ENCODE assay signal across 10 cellular contexts in genomic region chr7:47651355-47652317, GRCh38.
A peak's percentile ranks its signal among the peaks of the same experiment; 100 is the strongest.
DNase-seq lines count a peak whose midpoint lies in the region; ATAC-seq, FAIRE-seq and TF ChIP-seq lines count a peak whose summit lies in the region.
"Had no signal": no experiment of that assay in that cellular context is flagged by ENCODE, and none has a peak within 500 bp of the region (broad histone marks: within the 10 kb centered on the region; RNA-seq: fewer than 3 reads in every experiment).

No MANE protein-coding gene starts in this region.

- intact Hi-C loops in HepG2 (cut with micrococcal nuclease; ENCODE audit: unreplicated experiment): no loop called here
- intact Hi-C loops in right lobe of liver (cut with DNase I): no loop called here
- intact Hi-C loops in left cardiac atrium (cut with DNase I): no loop called here
- intact Hi-C loops in CD4-positive, alpha-beta memory T cell (cut with micrococcal nuclease): no loop called here

- CTCF ChIA-PET in HepG2 (lab: Yijun Ruan, JAX; ENCODE audit: low intra/inter-chr PET ratio, low total read pairs): no interaction called here
- CTCF ChIA-PET in CD4-positive, alpha-beta memory T cell (lab: Charles Lee; ENCODE audit: partially characterized antibody): no interaction called here

- H3K9ac ChIP-seq in HepG2 (ENCODE audit: insufficient read depth, low read depth, low read length): no peak overlapping the region

- H3K4me1 ChIP-seq in HepG2 (ENCODE audit: insufficient read depth, low read length) (peaks cover 25% of the 10 kb centered on the region), right lobe of liver (no peaks in the 10 kb centered on the region)
- H3K4me1 ChIP-seq in CD4-positive, alpha-beta memory T cell (ENCODE audit: insufficient read depth, low read length): no peaks in the 10 kb centered on the region

- TF ChIP-seq POLR2A in HepG2 (IDR thresholded peaks at IDR 0.05; ENCODE audit: insufficient read depth in 1 of 2, low read depth in 2 of 2, low read length in 2 of 2) (no peak), right lobe of liver (IDR thresholded peaks at IDR 0.05) (no peak)

- FAIRE-seq in HepG2 (lab: Jason Lieb, UNC): no peak

- H2AFZ ChIP-seq in HepG2 (ENCODE audit: low read length): no peak overlapping the region

- no peaks in the 10 kb centered on the region for H3K27me3 Mint-ChIP-seq in CD4-positive, alpha-beta memory T cell
- H3K27me3 Mint-ChIP-seq: activated naive CD4-positive, alpha-beta T cell treated with anti-CD3 and anti-CD28 coated beads, Interleukin-2, amount 50 U/mL, for 24 hours had no signal

- no peaks in the 10 kb centered on the region for H4K20me1 ChIP-seq in HepG2 (ENCODE audit: insufficient read depth, low read length)

- H3K4me2 ChIP-seq in HepG2 (ENCODE audit: low read depth, low read length): no peak overlapping the region

- H3K79me2 ChIP-seq in HepG2 (ENCODE audit: insufficient read depth, low read length): no peaks in the 10 kb centered on the region

- no peak overlapping the region for H3K27ac Mint-ChIP-seq in CD4-positive, alpha-beta memory T cell
- H3K27ac Mint-ChIP-seq: activated naive CD4-positive, alpha-beta T cell treated with anti-CD3 and anti-CD28 coated beads, Interleukin-2, amount 50 U/mL, for 24 hours had no signal

- TF ChIP-seq RAD21 in HepG2 (CRISPR knock-in tag; IDR thresholded peaks at IDR 0.05): no peak

- no peak overlapping the region for H3K27ac ChIP-seq in HepG2 (ENCODE audit: extremely low read length, insufficient read depth, low read length)
- no peak overlapping the region for H3K27ac ChIP-seq in right lobe of liver
- H3K27ac ChIP-seq in CD4-positive, alpha-beta memory T cell (ENCODE audit: low read depth, low read length): no peak overlapping the region

- H3K4me1 Mint-ChIP-seq in CD4-positive, alpha-beta memory T cell: no peaks in the 10 kb centered on the region

- H3K4me3 ChIP-seq in HepG2 (replicated peaks in 1 of 3; ENCODE audit: insufficient read depth in 1 of 3, low read depth in 2 of 3, low read length in 3 of 3) (no peak overlapping the region), right lobe of liver (no peak overlapping the region)
- no peak overlapping the region for H3K4me3 ChIP-seq in CD4-positive, alpha-beta memory T cell (ENCODE audit: low read length in 2 of 2)

- WGBS in HepG2 (ENCODE audit: low lambda C conversion rate): 51% methylated on average over 11 of the region's 11 CpGs
- whole genome bisulfite sequencing in right lobe of liver (ENCODE audit: insufficient coverage, low coverage, low lambda C conversion rate, missing lambda C conversion rate): 76% methylated on average over 10 of the region's 11 CpGs

- TF ChIP-seq CTCF in HepG2 (CRISPR knock-in tag; IDR thresholded peaks at IDR 0.05) (no peak), right lobe of liver (IDR thresholded peaks at IDR 0.05) (no peak)

- BruUV-seq in HepG2 (replicated peaks; lab: Mats Ljungman, UMichigan): no TSS peak

- H3K9me3 Mint-ChIP-seq in CD4-positive, alpha-beta memory T cell: no peaks in the 10 kb centered on the region
- H3K9me3 Mint-ChIP-seq: activated naive CD4-positive, alpha-beta T cell treated with anti-CD3 and anti-CD28 coated beads, Interleukin-2, amount 50 U/mL, for 24 hours had no signal

- H3K36me3 ChIP-seq in HepG2 (replicated peaks in 1 of 2; ENCODE audit: control insufficient read depth in 1 of 2, insufficient read depth in 2 of 2, low read length in 2 of 2) (no peaks in the 10 kb centered on the region), right lobe of liver (no peaks in the 10 kb centered on the region)
- H3K36me3 ChIP-seq in CD4-positive, alpha-beta memory T cell (ENCODE audit: insufficient read depth, low read length): no peaks in the 10 kb centered on the region

- ATAC-seq in HepG2 (no peak), right lobe of liver (no peak), left cardiac atrium (peak; percentile 70 to 71)

- DNase-seq in HepG2 (ENCODE audit: low spot score): no peak
- no peak for DNase-seq in right lobe of liver
- DNase-seq in amniotic stem cell (lab: John Stamatoyannopoulos, UW): peak; percentile 51
- DNase-seq in left cardiac atrium: no peak
- no peak for DNase-seq in putamen (ENCODE audit: low spot score)
- no peak for DNase-seq in CD4-positive, alpha-beta memory T cell
- no peak for DNase-seq in NCI-H526 (lab: John Stamatoyannopoulos, UW)
- DNase-seq in NCI-H2107 treated with DMSO at 0.1 percent for 48 hours (lab: John Stamatoyannopoulos, UW; ENCODE audit: unreplicated experiment): no peak
- DNase-seq: activated CD4-positive, alpha-beta T cell treated with anti-CD3 and anti-CD28 coated beads, Interleukin-2, amount 50 U/mL, for 4 hours had no signal

- POLR2A ChIA-PET in HepG2 (lab: Yijun Ruan, JAX): no interaction called here
- POLR2A ChIA-PET in CD4-positive, alpha-beta memory T cell (lab: Charles Lee; ENCODE audit: partially characterized antibody): no interaction called here

- TF ChIP-seq EP300 in HepG2 (IDR thresholded peaks at IDR 0.05; ENCODE audit: low read depth in 2 of 2, low read length in 2 of 2) (no peak), HepG2 (CRISPR knock-in tag; IDR thresholded peaks at IDR 0.05; ENCODE audit: borderline replicate concordance) (no peak)

- in situ Hi-C loops in HepG2 (cut with HindIII; ENCODE audit: extremely low pct_ligation_motif_present, low pct_unique_long_range_greater_than_20kb): no loop called here

- no peaks in the 10 kb centered on the region for H3K36me3 Mint-ChIP-seq in CD4-positive, alpha-beta memory T cell
- H3K36me3 Mint-ChIP-seq: activated naive CD4-positive, alpha-beta T cell treated with anti-CD3 and anti-CD28 coated beads, Interleukin-2, amount 50 U/mL, for 24 hours had no signal

- H3K27me3 ChIP-seq in HepG2 (ENCODE audit: control insufficient read depth in 1 of 2, insufficient read depth in 2 of 2, low read length in 2 of 2) (no peaks in the 10 kb centered on the region), right lobe of liver (no peaks in the 10 kb centered on the region)
- no peaks in the 10 kb centered on the region for H3K27me3 ChIP-seq in CD4-positive, alpha-beta memory T cell (ENCODE audit: insufficient read depth, low read length)

- H3K9me3 ChIP-seq in HepG2 (ENCODE audit: low read length) (no peaks in the 10 kb centered on the region), right lobe of liver (no peaks in the 10 kb centered on the region)
- H3K9me3 ChIP-seq in CD4-positive, alpha-beta memory T cell (ENCODE audit: control insufficient read depth in 1 of 2, low read length in 2 of 2): no peaks in the 10 kb centered on the region

- H3K4me3 Mint-ChIP-seq in CD4-positive, alpha-beta memory T cell: no peak overlapping the region
- H3K4me3 Mint-ChIP-seq: activated naive CD4-positive, alpha-beta T cell treated with anti-CD3 and anti-CD28 coated beads, Interleukin-2, amount 50 U/mL, for 24 hours had no signal

TF ChIP-seq in HepG2, 621 proteins besides CTCF, POLR2A, EP300 and RAD21:
- TF ChIP-seq MAFF (IDR thresholded peaks at IDR 0.05; ENCODE audit: low read depth, low read length): peak; percentile 25; the same call in 1 of the 2 replicates
- no peak for TF ChIP-seq SATB2 (CRISPR knock-in tag; IDR thresholded peaks at IDR 0.05)

Comparison
In these comparisons a context has a peak if more than half of its experiments do, and no peak if none do; other contexts are left out.
1. ATAC-seq: peak in left cardiac atrium (2 of 2); none in HepG2 (single experiment) and right lobe of liver (0 of 4).